Comparison of ENCODE assay signal across 20 cellular contexts in genomic region chr2:158477202-158477601, GRCh38. TPM values are rescaled to one million over a fixed set of nuclear protein-coding genes. Genes with fewer than 3 reads are reported as not detected.
DNase-seq lines count a peak whose midpoint lies in the region; ATAC-seq, FAIRE-seq and TF ChIP-seq lines count a peak whose summit lies in the region.
"Had no signal": no experiment of that assay in that cellular context is flagged by ENCODE, and none has a peak within 500 bp of the region (broad histone marks: within the 10 kb centered on the region; RNA-seq: fewer than 3 reads in every experiment).

No MANE protein-coding gene starts in this region.

- peak overlapping the region; percentile 65 for H3K27ac Mint-ChIP-seq in activated naive CD4-positive, alpha-beta T cell treated with anti-CD3 and anti-CD28 coated beads, Interleukin-2, amount 50 U/mL, for 24 hours
- peak overlapping the region; percentile 5 for H3K27ac Mint-ChIP-seq in activated naive CD8-positive, alpha-beta T cell treated with anti-CD3 and anti-CD28 coated beads, Interleukin-2, amount 10 ng/mL, durations not matched to agents 7 days and 5 days

- intact Hi-C loops in PC-9 (cut with micrococcal nuclease; ENCODE audit: unreplicated experiment), result no loop called here

- H4K20me1 ChIP-seq in PC-9 (ENCODE audit: insufficient read depth), result no peaks in the 10 kb centered on the region

- H3K4me1 ChIP-seq in subcutaneous abdominal adipose tissue (ENCODE audit: control insufficient read depth in 5 of 5, insufficient read depth in 5 of 5, low read length in 5 of 5), result peaks cover 0 to 35% (median 7%) of the 10 kb centered on the region in 5 donors
- H3K4me1 ChIP-seq in PC-9 (replicated peaks; ENCODE audit: insufficient read depth), result peaks cover 3% of the 10 kb centered on the region; the same call in 1 of the 2 replicates

- H3K36me3 ChIP-seq in subcutaneous abdominal adipose tissue (ENCODE audit: control insufficient read depth in 5 of 5, insufficient read depth in 5 of 5, low read length in 5 of 5), result no peaks in the 10 kb centered on the region
- no peaks in the 10 kb centered on the region for H3K36me3 ChIP-seq in PC-9 (ENCODE audit: low read depth)
- H3K36me3 ChIP-seq: pancreas, thoracic aorta had no signal

- no peak for TF ChIP-seq CTCF in PC-9 (conservative IDR thresholded peaks at IDR 0.05)

- peak; percentile 60 for FAIRE-seq in H54 (lab: Jason Lieb, UNC)
- FAIRE-seq: endometrium, GM18507, pancreas had no signal

- peaks cover 31% of the 10 kb centered on the region for H3K4me1 Mint-ChIP-seq in activated naive CD4-positive, alpha-beta T cell treated with anti-CD3 and anti-CD28 coated beads, Interleukin-2, amount 50 U/mL, for 24 hours
- peaks cover 11% of the 10 kb centered on the region for H3K4me1 Mint-ChIP-seq in activated naive CD8-positive, alpha-beta T cell treated with anti-CD3 and anti-CD28 coated beads, Interleukin-2, amount 10 ng/mL, durations not matched to agents 7 days and 5 days

- no peak overlapping the region for H3K4me3 ChIP-seq in subcutaneous abdominal adipose tissue (ENCODE audit: low read depth in 1 of 5, low read length in 5 of 5)
- no peak overlapping the region for H3K4me3 ChIP-seq in PC-9
- H3K4me3 ChIP-seq: K562, pancreas had no signal

- CTCF ChIA-PET in HEK293T (lab: Yijun Ruan, JAX), result interaction anchor here (0.6 to 0.8 kb wide), 2 partner anchors 12 to 697 kb away, joined by 3 read pairs; no protein-coding TSS in a partner anchor
- CTCF ChIA-PET in PC-9 (lab: Charles Lee), result no interaction called here

- TF ChIP-seq POLR2A in H54 (IDR thresholded peaks at IDR 0.05; ENCODE audit: low read depth, low read length), result no peak

- BruUV-seq in PC-9 (replicated peaks; lab: Mats Ljungman, UMichigan), result no TSS peak

- H3K4me3 Mint-ChIP-seq in activated naive CD4-positive, alpha-beta T cell treated with anti-CD3 and anti-CD28 coated beads, Interleukin-2, amount 50 U/mL, for 24 hours, result peak overlapping the region; percentile 45
- no peak overlapping the region for H3K4me3 Mint-ChIP-seq in activated naive CD8-positive, alpha-beta T cell treated with anti-CD3 and anti-CD28 coated beads, Interleukin-2, amount 10 ng/mL, durations not matched to agents 7 days and 5 days

- H3K4me2 ChIP-seq in PC-9, result no peak overlapping the region

- H3K27me3 Mint-ChIP-seq in activated naive CD4-positive, alpha-beta T cell treated with anti-CD3 and anti-CD28 coated beads, Interleukin-2, amount 50 U/mL, for 24 hours, result no peaks in the 10 kb centered on the region
- H3K27me3 Mint-ChIP-seq in activated naive CD8-positive, alpha-beta T cell treated with anti-CD3 and anti-CD28 coated beads, Interleukin-2, amount 10 ng/mL, durations not matched to agents 7 days and 5 days, result no peaks in the 10 kb centered on the region

- no peaks in the 10 kb centered on the region for H3K9me2 ChIP-seq in PC-9 (ENCODE audit: insufficient read depth)

- no peaks in the 10 kb centered on the region for H3K9me3 Mint-ChIP-seq in activated naive CD4-positive, alpha-beta T cell treated with anti-CD3 and anti-CD28 coated beads, Interleukin-2, amount 50 U/mL, for 24 hours
- H3K9me3 Mint-ChIP-seq in activated naive CD8-positive, alpha-beta T cell treated with anti-CD3 and anti-CD28 coated beads, Interleukin-2, amount 10 ng/mL, durations not matched to agents 7 days and 5 days, result no peaks in the 10 kb centered on the region

- H3K79me2 ChIP-seq in PC-9 (ENCODE audit: low read depth), result 0 out of 2 replicates have a peak, but pooled peaks cover 2% of the 10 kb centered on the region

- H2AFZ ChIP-seq in PC-9, result no peak overlapping the region

- H3K9me3 ChIP-seq in subcutaneous abdominal adipose tissue (ENCODE audit: control insufficient read depth in 5 of 5, low read length in 5 of 5) (peaks cover 0 to 4% (median 0%) of the 10 kb centered on the region in 5 donors), PC-9 (ENCODE audit: insufficient read depth, low read depth) (no peaks in the 10 kb centered on the region)
- H3K9me3 ChIP-seq: pancreas, thoracic aorta had no signal

- DNase-seq in activated naive CD4-positive, alpha-beta T cell treated with anti-CD3 and anti-CD28 coated beads, Interleukin-2, amount 50 U/mL, for 16 hours, result no peak
- DNase-seq in H54 (ENCODE audit: insufficient read length, low spot score), result no peak
- DNase-seq in activated naive CD8-positive, alpha-beta T cell treated with anti-CD3 and anti-CD28 coated beads, Interleukin-2, amount 10 ng/mL, durations not matched to agents 7 days and 5 days, result no peak
- no peak for DNase-seq in SKM-1 (lab: John Stamatoyannopoulos, UW; ENCODE audit: unreplicated experiment)
- no peak for DNase-seq in HEK293T (ENCODE audit: extremely low spot score)
- DNase-seq in PC-9, result no peak
- DNase-seq: activated CD8-positive, alpha-beta memory T cell treated with anti-CD3 and anti-CD28 coated beads, Interleukin-2, amount 50 U/mL, for 4 hours; amniotic stem cell; NCI-H1105; NCI-H2171 treated with DMSO at 0.1 percent for 48 hours; pancreas had no signal

- POLR2A ChIA-PET in activated naive CD8-positive, alpha-beta T cell treated with anti-CD3 and anti-CD28 coated beads, Interleukin-2, amount 10 ng/mL, durations not matched to agents 7 days and 5 days (lab: Charles Lee), result no interaction called here
- POLR2A ChIA-PET in HEK293T (lab: Yijun Ruan, JAX) (interaction anchor here (1.1 kb wide), 1 partner anchor 19 kb away, joined by 3 read pairs; no protein-coding TSS in a partner anchor), PC-9 (lab: Charles Lee; ENCODE audit: unreplicated experiment) (no interaction called here)

- peaks cover 1% of the 10 kb centered on the region for H3K36me3 Mint-ChIP-seq in activated naive CD4-positive, alpha-beta T cell treated with anti-CD3 and anti-CD28 coated beads, Interleukin-2, amount 50 U/mL, for 24 hours
- H3K36me3 Mint-ChIP-seq in activated naive CD8-positive, alpha-beta T cell treated with anti-CD3 and anti-CD28 coated beads, Interleukin-2, amount 10 ng/mL, durations not matched to agents 7 days and 5 days, result peaks cover 11% of the 10 kb centered on the region

- no peaks in the 10 kb centered on the region for H3K27me3 ChIP-seq in subcutaneous abdominal adipose tissue (ENCODE audit: control insufficient read depth in 5 of 5, insufficient read depth in 4 of 5, low read length in 5 of 5)
- no peaks in the 10 kb centered on the region for H3K27me3 ChIP-seq in PC-9 (ENCODE audit: insufficient read depth, low read depth)
- H3K27me3 ChIP-seq: foreskin keratinocyte, pancreas had no signal

- H3F3A ChIP-seq in PC-9 (ENCODE audit: insufficient read depth, low read depth), result no peaks in the 10 kb centered on the region

- H3K9ac ChIP-seq in subcutaneous abdominal adipose tissue (ENCODE audit: low read length in 5 of 5), result no peak overlapping the region

- peak overlapping the region; percentile 71 for H3K27ac ChIP-seq in subcutaneous abdominal adipose tissue (ENCODE audit: low read depth, low read length)
- H3K27ac ChIP-seq in PC-9, result no peak overlapping the region
- H3K27ac ChIP-seq: foreskin keratinocyte, HL-60 had no signal

- peak; percentile 45 for ATAC-seq in activated naive CD8-positive, alpha-beta T cell treated with anti-CD3 and anti-CD28 coated beads, Interleukin-2, amount 10 ng/mL, durations not matched to agents 7 days and 5 days (ENCODE audit: low read depth)
- ATAC-seq: K562, left lobe of liver had no signal

TF ChIP-seq in HEK293T, 16 proteins besides CTCF, POLR2A, EP300 and RAD21:
- TF ChIP-seq FOXM1 (IDR thresholded peaks at IDR 0.05; ENCODE audit: borderline replicate concordance) (no peak), L3MBTL2 (conservative IDR thresholded peaks at IDR 0.05) (no peak), FOXK2 (IDR thresholded peaks at IDR 0.05) (no peak)

RNA-seq across cellular contexts. Expression of gene PKP4, which starts 20.4 kb away (rescaled TPM):
- total RNA-seq in activated naive CD8-positive, alpha-beta T cell treated with anti-CD3 and anti-CD28 coated beads, Interleukin-2, amount 10 ng/mL, durations not matched to agents 7 days and 5 days, result 10 to 100 TPM; 37.0 to 37.8 TPM
- total RNA-seq in PC-9 (2021), result 55.5 and 59.1 TPM in 2 replicates

RNA-seq across cellular contexts. Expression of gene CCDC148, which starts 20.6 kb away (rescaled TPM):
- not detected for total RNA-seq in activated naive CD8-positive, alpha-beta T cell treated with anti-CD3 and anti-CD28 coated beads, Interleukin-2, amount 10 ng/mL, durations not matched to agents 7 days and 5 days
- total RNA-seq in PC-9 (2021), result 1.8 and 2.3 TPM in 2 replicates
